Comparison of ENCODE assay signal across 12 cellular contexts in genomic region chr17:61456688-61457225, GRCh38. TPM values are rescaled to one million over a fixed set of nuclear protein-coding genes. Genes with fewer than 3 reads are reported as not detected.
DNase-seq lines count a peak whose midpoint lies in the region; ATAC-seq, FAIRE-seq and TF ChIP-seq lines count a peak whose summit lies in the region.
"Had no signal": no experiment of that assay in that cellular context is flagged by ENCODE, and none has a peak within 500 bp of the region (broad histone marks: within the 10 kb centered on the region; RNA-seq: fewer than 3 reads in every experiment).

No MANE protein-coding gene starts in this region.

- H3K27ac ChIP-seq in left ventricle myocardium inferior (replicated peaks), result no peak overlapping the region
- no peak overlapping the region for H3K27ac ChIP-seq in astrocyte (ENCODE audit: low read depth, low read length)
- H3K27ac ChIP-seq in lung (ENCODE audit: low read depth in 1 of 2, low read length in 1 of 2), result peak overlapping the region in 1 of 2 donors; percentile 81
- H3K27ac ChIP-seq in upper lobe of right lung, result peak overlapping the region; percentile 87
- H3K27ac ChIP-seq in uterus, result no peak overlapping the region

- H3K9me3 ChIP-seq in left ventricle myocardium inferior (replicated peaks), result no peaks in the 10 kb centered on the region
- peaks cover 4% of the 10 kb centered on the region for H3K9me3 ChIP-seq in astrocyte (ENCODE audit: insufficient read depth, low read depth, low read length)
- no peaks in the 10 kb centered on the region for H3K9me3 ChIP-seq in lung (ENCODE audit: control insufficient read depth in 2 of 2, insufficient read depth in 1 of 2, low read length in 1 of 2)
- no peaks in the 10 kb centered on the region for H3K9me3 ChIP-seq in upper lobe of right lung
- H3K9me3 ChIP-seq in uterus, result no peaks in the 10 kb centered on the region
- H3K9me3 ChIP-seq: BE2C had no signal

- no peak overlapping the region for H3K27ac Mint-ChIP-seq in astrocyte (ENCODE audit: unreplicated experiment)

- no peaks in the 10 kb centered on the region for H3K36me3 ChIP-seq in left ventricle myocardium inferior
- no peaks in the 10 kb centered on the region for H3K36me3 ChIP-seq in astrocyte (ENCODE audit: insufficient read depth, low read length)
- no peaks in the 10 kb centered on the region for H3K36me3 ChIP-seq in lung (ENCODE audit: control insufficient read depth in 2 of 2, insufficient read depth in 2 of 2, low read length in 2 of 2)
- H3K36me3 ChIP-seq in upper lobe of right lung, result no peaks in the 10 kb centered on the region
- H3K36me3 ChIP-seq in uterus, result no peaks in the 10 kb centered on the region
- H3K36me3 ChIP-seq: BE2C had no signal

- 6 to 17% methylated on average over 45 of the region's 45 CpGs for WGBS in lung, 2 donors

- no peak for TF ChIP-seq POLR2A in uterus (IDR thresholded peaks at IDR 0.05)

- H3K4me1 Mint-ChIP-seq in astrocyte (ENCODE audit: low read depth, unreplicated experiment), result peaks cover 1% of the 10 kb centered on the region

- peaks cover 100% of the 10 kb centered on the region for H3K27me3 ChIP-seq in left ventricle myocardium inferior (ENCODE audit: low read depth)
- H3K27me3 ChIP-seq in astrocyte (ENCODE audit: insufficient read depth, low read length), result peaks cover 98% of the 10 kb centered on the region
- H3K27me3 ChIP-seq in lung (ENCODE audit: control insufficient read depth, insufficient read depth), result peaks cover 10% of the 10 kb centered on the region
- peaks cover 88% of the 10 kb centered on the region for H3K27me3 ChIP-seq in upper lobe of right lung
- peaks cover 22 to 61% of the 10 kb centered on the region in 2 donors for H3K27me3 ChIP-seq in uterus
- H3K27me3 ChIP-seq: BE2C had no signal

- ATAC-seq in lung (ENCODE audit: insufficient read depth, low FRiP score) (no peak), upper lobe of right lung (no peak)

- peaks cover 79% of the 10 kb centered on the region for H3K27me3 Mint-ChIP-seq in astrocyte (ENCODE audit: low read depth, unreplicated experiment)

- no peak overlapping the region for H3K9ac ChIP-seq in astrocyte (ENCODE audit: low read length)

- TF ChIP-seq CTCF in left ventricle myocardium inferior (IDR thresholded peaks at IDR 0.05; ENCODE audit: borderline replicate concordance) (no peak), astrocyte (IDR thresholded peaks at IDR 0.05; ENCODE audit: insufficient read depth, low read depth, low read length) (no peak), lung (IDR thresholded peaks at IDR 0.05; ENCODE audit: control extremely low read depth, extremely low read depth) (no peak), upper lobe of right lung (IDR thresholded peaks at IDR 0.05) (no peak), uterus (IDR thresholded peaks at IDR 0.05) (no peak)

- peaks cover 37% of the 10 kb centered on the region for H3K4me1 ChIP-seq in left ventricle myocardium inferior
- peaks cover 4% of the 10 kb centered on the region for H3K4me1 ChIP-seq in astrocyte (ENCODE audit: insufficient read depth, low read length)
- peaks cover 2 to 10% of the 10 kb centered on the region in 2 donors for H3K4me1 ChIP-seq in lung (ENCODE audit: control insufficient read depth in 2 of 2, insufficient read depth in 2 of 2, low read length in 2 of 2)
- peaks cover 21% of the 10 kb centered on the region for H3K4me1 ChIP-seq in upper lobe of right lung
- peaks cover 0 to 10% of the 10 kb centered on the region in 2 donors for H3K4me1 ChIP-seq in uterus
- H3K4me1 ChIP-seq: BE2C had no signal

- H4K20me1 ChIP-seq in astrocyte (ENCODE audit: insufficient read depth, low read length), result peaks cover 4% of the 10 kb centered on the region

- peak overlapping the region; percentile 54 for H3K4me3 ChIP-seq in left ventricle myocardium inferior
- no peak overlapping the region for H3K4me3 ChIP-seq in astrocyte (ENCODE audit: insufficient read depth, low read depth, low read length)
- H3K4me3 ChIP-seq in lung, result peak overlapping the region; percentile 38
- H3K4me3 ChIP-seq in upper lobe of right lung, result peak overlapping the region; percentile 46
- H3K4me3 ChIP-seq in uterus, result no peak overlapping the region

- peak overlapping the region; percentile 61 for H3K4me2 ChIP-seq in astrocyte (ENCODE audit: low read length)

- H3K79me2 ChIP-seq in astrocyte (ENCODE audit: insufficient read depth, low read length), result no peaks in the 10 kb centered on the region

- intact Hi-C loops in left ventricle myocardium inferior (cut with micrococcal nuclease) (no loop called here), cardiac septum (cut with DNase I) (no loop called here), upper lobe of right lung (cut with DNase I) (no loop called here), uterus (cut with DNase I; ENCODE audit: low total_unique reads) (no loop called here)

- H3K9me3 Mint-ChIP-seq in astrocyte (ENCODE audit: unreplicated experiment), result peaks cover 51% of the 10 kb centered on the region

- H2AFZ ChIP-seq in astrocyte (ENCODE audit: low read depth, low read length), result peak overlapping the region; percentile 16

- no peak overlapping the region for H3K4me3 Mint-ChIP-seq in astrocyte (ENCODE audit: unreplicated experiment)

- no peak for DNase-seq in left ventricle myocardium inferior
- DNase-seq in cardiac septum (ENCODE audit: low spot score), result no peak
- no peak for DNase-seq in astrocyte (ENCODE audit: low read depth)
- DNase-seq in lung (ENCODE audit: low spot score), result no peak
- peak; percentile 62 for DNase-seq in upper lobe of right lung
- DNase-seq in nucleus accumbens (lab: John Stamatoyannopoulos, UW), result no peak
- DNase-seq in uterus, result no peak
- no peak for DNase-seq in GF-D8 (lab: John Stamatoyannopoulos, UW)
- DNase-seq: BE2C had no signal

- H3K36me3 Mint-ChIP-seq in astrocyte (ENCODE audit: low read depth, unreplicated experiment), result no peaks in the 10 kb centered on the region

- no peak for FAIRE-seq in astrocyte (lab: Jason Lieb, UNC)
- FAIRE-seq: G401.6 had no signal

RNA-seq across cellular contexts. Expression of gene TBX4, which starts 4.5 kb away (rescaled TPM):
- total RNA-seq in left ventricle myocardium inferior, result not detected
- 0.05 TPM for total RNA-seq in cardiac septum
- 0.14 TPM in 1 of 2 replicates, not detected in the other for total RNA-seq in astrocyte
- 10 to 100 TPM; 28.7 to 53.7 TPM for total RNA-seq in lung
- 10 to 100 TPM in 1 of 2 donors, 1 to 10 TPM in 1; 6.1 to 15.3 TPM for polyA plus RNA-seq in lung
- total RNA-seq in upper lobe of right lung, result 28.6 TPM
- not detected for total RNA-seq in uterus
- total RNA-seq: epithelial cell of proximal tubule, LHCN-M2 had no signal

RNA-seq across cellular contexts. Expression of gene TBX2, which starts 57.1 kb away (rescaled TPM):
- total RNA-seq in left ventricle myocardium inferior, result 8.2 TPM
- total RNA-seq in cardiac septum, result 17.2 TPM
- 0.50 and 0.53 TPM in 2 replicates for total RNA-seq in astrocyte
- total RNA-seq in lung, result 100 to 1,000 TPM; 106 to 155 TPM
- polyA plus RNA-seq in lung, result 10 to 100 TPM; 44.5 to 52.2 TPM
- total RNA-seq in upper lobe of right lung, result 122 TPM
- total RNA-seq in uterus, result 10 to 100 TPM in 3 of 4 donors, under 1 TPM in 1; 0.29 to 40.5 (median 27.4) TPM

Comparison
In these comparisons a context has a peak if more than half of its experiments do, and no peak if none do; other contexts are left out.
1. H3K4me3 ChIP-seq: peak in left ventricle myocardium inferior (single experiment), lung (single experiment) and upper lobe of right lung (single experiment); none in astrocyte (single experiment) and uterus (0 of 2).
2. RNA of gene TBX4, which starts 4.5 kb away (total RNA-seq): 28.7 to 53.7 TPM in lung and 28.6 TPM in upper lobe of right lung (single experiment); 0.14 TPM in astrocyte, 0.05 TPM in cardiac septum (single experiment), not detected in left ventricle myocardium inferior (single experiment) and not detected in uterus; every median in the first group is over 10 times any median in the second.